Comparison of ENCODE assay signal across 1 cellular context in genomic region chr2:100126897-100127401, GRCh38.
TF ChIP-seq lines count a peak whose summit lies in the region.

No MANE protein-coding gene starts in this region.

TF ChIP-seq in GM23338, 12 proteins besides CTCF, POLR2A, EP300 and RAD21 (continued from another document):
- TF ChIP-seq ZNF462 (CRISPR knock-in tag; IDR thresholded peaks at IDR 0.05), result no peak
- TF ChIP-seq CREB1 (CRISPR knock-in tag; IDR thresholded peaks at IDR 0.05; ENCODE audit: low read depth), result no peak
- no peak for TF ChIP-seq REST (IDR thresholded peaks at IDR 0.05; ENCODE audit: unreplicated experiment)
- no peak for TF ChIP-seq STAT1 (IDR thresholded peaks at IDR 0.05; ENCODE audit: unreplicated experiment)
- TF ChIP-seq ZNF114 (CRISPR knock-in tag; IDR thresholded peaks at IDR 0.05), result no peak
- no peak for TF ChIP-seq JUNB (IDR thresholded peaks at IDR 0.05; ENCODE audit: unreplicated experiment)
- no peak for TF ChIP-seq EZH2 (IDR thresholded peaks at IDR 0.05; ENCODE audit: low read depth, unreplicated experiment)
- no peak for TF ChIP-seq NANOG (IDR thresholded peaks at IDR 0.05; ENCODE audit: borderline replicate concordance)
- TF ChIP-seq EZH2phosphoT487 (IDR thresholded peaks at IDR 0.05; ENCODE audit: unreplicated experiment), result no peak
